ENCODE assay signal across 20 cellular contexts in genomic region chr7:150446288-150446938, GRCh38. TPM values are rescaled to one million over a fixed set of nuclear protein-coding genes. Genes with fewer than 3 reads are reported as not detected.
A peak's percentile ranks its signal among the peaks of the same experiment; 100 is the strongest.
DNase-seq lines count a peak whose midpoint lies in the region; ATAC-seq and TF ChIP-seq lines count a peak whose summit lies in the region.
"Had no signal": no experiment of that assay in that cellular context is flagged by ENCODE, and none has a peak within 500 bp of the region (broad histone marks: within the 10 kb centered on the region; RNA-seq: fewer than 3 reads in every experiment).

No MANE protein-coding gene starts in this region.

- ATAC-seq in activated T-helper 17 cell treated with anti-CD3 and anti-CD28 coated beads, Interleukin-2, amount 50 U/mL, for 72 hours (replicated peaks): peak; percentile 41
- ATAC-seq in GM21529 (IDR thresholded peaks at IDR 0.05; ENCODE audit: unreplicated experiment): no peak
- ATAC-seq: heart left ventricle, left ventricle myocardium superior had no signal

- no peaks in the 10 kb centered on the region for H3K9me3 ChIP-seq in Loucy (ENCODE audit: insufficient read depth, low read depth, low read length)
- H3K9me3 ChIP-seq: testis had no signal

- peak overlapping the region; percentile 44; the same call in 1 of the 2 replicates for H2AFZ ChIP-seq in Loucy (ENCODE audit: low read length)

- H4K20me1 ChIP-seq in Loucy (ENCODE audit: insufficient read depth, low read length, poor library complexity, severe bottlenecking): no peaks in the 10 kb centered on the region

- TF ChIP-seq CTCF in Loucy (conservative IDR thresholded peaks at IDR 0.05; ENCODE audit: low read length) (no peak), progenitor cell of endocrine pancreas (IDR thresholded peaks at IDR 0.05; ENCODE audit: unreplicated experiment) (no peak)

- no peaks in the 10 kb centered on the region for H3K9me3 Mint-ChIP-seq in activated T-helper 17 cell treated with anti-CD3 and anti-CD28 coated beads, Interleukin-2, amount 50 U/mL, for 72 hours
- H3K9me3 Mint-ChIP-seq in progenitor cell of endocrine pancreas (ENCODE audit: low read depth): peaks cover 8% of the 10 kb centered on the region

- no peaks in the 10 kb centered on the region for H3K9me2 ChIP-seq in Loucy (replicated peaks; ENCODE audit: low read depth, low read length)

- no peaks in the 10 kb centered on the region for H3K27me3 ChIP-seq in Loucy (ENCODE audit: insufficient read depth, low read length, poor library complexity, severe bottlenecking)
- H3K27me3 ChIP-seq: heart left ventricle, testis had no signal

- peak overlapping the region; percentile 36 for H3K4me2 ChIP-seq in Loucy (ENCODE audit: low read depth, low read length, poor library complexity, severe bottlenecking)
- H3K4me2 ChIP-seq: smooth muscle cell had no signal

- H3K36me3 Mint-ChIP-seq in activated T-helper 17 cell treated with anti-CD3 and anti-CD28 coated beads, Interleukin-2, amount 50 U/mL, for 72 hours (ENCODE audit: low read depth): peaks cover 5% of the 10 kb centered on the region
- no peaks in the 10 kb centered on the region for H3K36me3 Mint-ChIP-seq in progenitor cell of endocrine pancreas (ENCODE audit: insufficient read depth)

- no peaks in the 10 kb centered on the region for H3K79me2 ChIP-seq in Loucy (ENCODE audit: insufficient read depth, low read length)

- H3K4me1 Mint-ChIP-seq in activated T-helper 17 cell treated with anti-CD3 and anti-CD28 coated beads, Interleukin-2, amount 50 U/mL, for 72 hours: peaks cover 24% of the 10 kb centered on the region
- H3K4me1 Mint-ChIP-seq in progenitor cell of endocrine pancreas (ENCODE audit: low read depth): peaks cover 2% of the 10 kb centered on the region

- peak overlapping the region; percentile 98 for H3K4me3 Mint-ChIP-seq in activated T-helper 17 cell treated with anti-CD3 and anti-CD28 coated beads, Interleukin-2, amount 50 U/mL, for 72 hours
- H3K4me3 Mint-ChIP-seq in progenitor cell of endocrine pancreas (ENCODE audit: low read depth): no peak overlapping the region
- H3K4me3 Mint-ChIP-seq: neural crest cell had no signal

- H3K4me3 ChIP-seq in Loucy (ENCODE audit: low read length, poor library complexity, severe bottlenecking): peak overlapping the region; percentile 19
- H3K4me3 ChIP-seq: heart left ventricle, smooth muscle cell, testis had no signal

- H3K9ac ChIP-seq in Loucy (ENCODE audit: low read depth, low read length, poor library complexity, severe bottlenecking): peak overlapping the region; percentile 40

- no peaks in the 10 kb centered on the region for H3F3A ChIP-seq in Loucy (ENCODE audit: low read depth)

- no peaks in the 10 kb centered on the region for H3K36me3 ChIP-seq in Loucy (ENCODE audit: insufficient read depth, low read length)
- H3K36me3 ChIP-seq: heart left ventricle, WERI-Rb-1 had no signal

- H3K4me1 ChIP-seq in Loucy (ENCODE audit: insufficient read depth, low read length, poor library complexity, severe bottlenecking): peaks cover 51% of the 10 kb centered on the region
- H3K4me1 ChIP-seq: Caco-2 had no signal

- no peaks in the 10 kb centered on the region for H3K27me3 Mint-ChIP-seq in activated T-helper 17 cell treated with anti-CD3 and anti-CD28 coated beads, Interleukin-2, amount 50 U/mL, for 72 hours
- H3K27me3 Mint-ChIP-seq in progenitor cell of endocrine pancreas: peaks cover 34% of the 10 kb centered on the region

- DNase-seq in NCI-H1417 (lab: John Stamatoyannopoulos, UW): peak in 2 of 3 experiments; percentile 34 to 46
- DNase-seq in NCI-H1417 treated with DMSO at 0.1 percent for 48 hours (lab: John Stamatoyannopoulos, UW): no peak
- peak; percentile 11 for DNase-seq in midbrain (lab: John Stamatoyannopoulos, UW)
- no peak for DNase-seq in progenitor cell of endocrine pancreas (ENCODE audit: low spot score, unreplicated experiment)
- DNase-seq in SW 1271 (lab: John Stamatoyannopoulos, UW): no peak
- DNase-seq: activated effector memory CD4-positive, alpha-beta T cell treated with Interleukin-2 at 50 U/mL for 16 hours; Caco-2; central memory CD4-positive, alpha-beta T cell; heart left ventricle; left ventricle myocardium superior; NCI-H1436; testis; WERI-Rb-1 had no signal

- peak overlapping the region; percentile 98 for H3K27ac Mint-ChIP-seq in activated T-helper 17 cell treated with anti-CD3 and anti-CD28 coated beads, Interleukin-2, amount 50 U/mL, for 72 hours
- H3K27ac Mint-ChIP-seq in progenitor cell of endocrine pancreas: no peak overlapping the region

RNA-seq across cellular contexts. Expression of gene GIMAP8, which starts 4.0 kb away (rescaled TPM):
- 10 to 100 TPM; 10.3 to 16.4 TPM for total RNA-seq in activated T-helper 17 cell treated with anti-CD3 and anti-CD28 coated beads, Interleukin-2, amount 50 U/mL, for 72 hours
- not detected in 2 replicates for total RNA-seq in progenitor cell of endocrine pancreas
- total RNA-seq: HT1080, neural crest cell, SK-MEL-5, smooth muscle cell had no signal

Comparison
In these comparisons a context has a peak if more than half of its experiments do, and no peak if none do; other contexts are left out.
1. DNase-seq: peak in NCI-H1417 (2 of 3) and midbrain (single experiment); none in NCI-H1417 treated with DMSO at 0.1 percent for 48 hours (single experiment), progenitor cell of endocrine pancreas (single experiment) and SW 1271 (0 of 2).
2. RNA of gene GIMAP8, which starts 4.0 kb away (total RNA-seq): 10.3 to 16.4 TPM in activated T-helper 17 cell treated with anti-CD3 and anti-CD28 coated beads, Interleukin-2, amount 50 U/mL, for 72 hours; not detected in progenitor cell of endocrine pancreas; every median in the first group is over 10 times any median in the second.